In the genomic region with DNA sequence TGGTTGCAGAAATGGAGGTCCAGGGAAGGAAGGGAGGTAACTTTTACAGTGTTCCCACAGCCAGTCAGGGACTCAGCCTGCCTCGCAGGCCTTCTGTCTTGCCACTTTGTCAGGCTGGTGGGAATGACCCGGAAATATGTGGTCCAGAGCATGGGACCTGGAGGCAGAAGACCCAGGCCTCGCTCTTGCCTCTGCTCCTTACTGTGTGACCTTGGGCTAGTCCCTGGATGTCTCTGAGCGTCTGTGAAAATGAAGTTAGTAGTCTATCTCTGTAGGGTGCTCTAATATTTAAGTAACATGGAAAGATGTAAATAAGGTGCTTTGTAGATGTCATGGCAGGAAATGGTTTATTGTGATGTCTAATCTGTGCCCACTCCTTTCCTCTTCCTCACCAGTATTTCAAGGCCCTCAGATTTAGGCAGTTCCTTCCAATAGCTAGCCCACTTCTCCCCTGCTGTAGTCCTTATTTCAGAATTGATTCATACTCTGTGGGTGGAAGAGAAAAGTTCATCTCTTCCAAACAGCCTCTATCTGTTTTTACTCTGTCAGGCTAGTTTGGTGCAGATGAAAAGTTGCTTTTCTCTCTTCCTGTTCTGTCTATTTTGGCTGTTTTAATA, we compare ENCODE assay signal across 1 cellular context.
TF ChIP-seq lines count a peak whose summit lies in the region.

No MANE protein-coding gene starts in this region.

TF ChIP-seq in SK-N-SH treated with all-trans-retinoic acid at 6 μM for 48 hours, 23 proteins besides CTCF, POLR2A, EP300 and RAD21 (continued from another document):
- TF ChIP-seq, protein P1, sequence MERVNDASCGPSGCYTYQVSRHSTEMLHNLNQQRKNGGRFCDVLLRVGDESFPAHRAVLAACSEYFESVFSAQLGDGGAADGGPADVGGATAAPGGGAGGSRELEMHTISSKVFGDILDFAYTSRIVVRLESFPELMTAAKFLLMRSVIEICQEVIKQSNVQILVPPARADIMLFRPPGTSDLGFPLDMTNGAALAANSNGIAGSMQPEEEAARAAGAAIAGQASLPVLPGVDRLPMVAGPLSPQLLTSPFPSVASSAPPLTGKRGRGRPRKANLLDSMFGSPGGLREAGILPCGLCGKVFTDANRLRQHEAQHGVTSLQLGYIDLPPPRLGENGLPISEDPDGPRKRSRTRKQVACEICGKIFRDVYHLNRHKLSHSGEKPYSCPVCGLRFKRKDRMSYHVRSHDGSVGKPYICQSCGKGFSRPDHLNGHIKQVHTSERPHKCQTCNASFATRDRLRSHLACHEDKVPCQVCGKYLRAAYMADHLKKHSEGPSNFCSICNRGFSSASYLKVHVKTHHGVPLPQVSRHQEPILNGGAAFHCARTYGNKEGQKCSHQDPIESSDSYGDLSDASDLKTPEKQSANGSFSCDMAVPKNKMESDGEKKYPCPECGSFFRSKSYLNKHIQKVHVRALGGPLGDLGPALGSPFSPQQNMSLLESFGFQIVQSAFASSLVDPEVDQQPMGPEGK (CRISPR knock-in tag; IDR thresholded peaks at IDR 0.05; ENCODE audit: borderline replicate concordance), result no peak
- TF ChIP-seq OSR1 (CRISPR knock-in tag; IDR thresholded peaks at IDR 0.05) (no peak), ZC3H10 (CRISPR knock-in tag; IDR thresholded peaks at IDR 0.05) (no peak), ZFP30 (CRISPR knock-in tag; IDR thresholded peaks at IDR 0.05) (no peak), ARNTL (CRISPR knock-in tag; IDR thresholded peaks at IDR 0.05; ENCODE audit: borderline replicate concordance, low read depth) (no peak), ZNF8 (CRISPR knock-in tag; IDR thresholded peaks at IDR 0.05) (no peak), TCF4 (CRISPR knock-in tag; IDR thresholded peaks at IDR 0.05; ENCODE audit: borderline replicate concordance) (no peak), ISL1 (CRISPR knock-in tag; IDR thresholded peaks at IDR 0.05) (no peak), SNAI2 (CRISPR knock-in tag; IDR thresholded peaks at IDR 0.05) (no peak), RARB (CRISPR knock-in tag; IDR thresholded peaks at IDR 0.05) (no peak), TOX (CRISPR knock-in tag; IDR thresholded peaks at IDR 0.05; ENCODE audit: borderline replicate concordance) (no peak), BACH2 (CRISPR knock-in tag; IDR thresholded peaks at IDR 0.05; ENCODE audit: borderline replicate concordance) (no peak), CSDC2 (CRISPR knock-in tag; IDR thresholded peaks at IDR 0.05) (no peak)
- TF ChIP-seq, protein P2, sequence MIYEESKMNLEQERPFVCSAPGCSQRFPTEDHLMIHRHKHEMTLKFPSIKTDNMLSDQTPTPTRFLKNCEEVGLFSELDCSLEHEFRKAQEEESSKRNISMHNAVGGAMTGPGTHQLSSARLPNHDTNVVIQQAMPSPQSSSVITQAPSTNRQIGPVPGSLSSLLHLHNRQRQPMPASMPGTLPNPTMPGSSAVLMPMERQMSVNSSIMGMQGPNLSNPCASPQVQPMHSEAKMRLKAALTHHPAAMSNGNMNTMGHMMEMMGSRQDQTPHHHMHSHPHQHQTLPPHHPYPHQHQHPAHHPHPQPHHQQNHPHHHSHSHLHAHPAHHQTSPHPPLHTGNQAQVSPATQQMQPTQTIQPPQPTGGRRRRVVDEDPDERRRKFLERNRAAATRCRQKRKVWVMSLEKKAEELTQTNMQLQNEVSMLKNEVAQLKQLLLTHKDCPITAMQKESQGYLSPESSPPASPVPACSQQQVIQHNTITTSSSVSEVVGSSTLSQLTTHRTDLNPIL (CRISPR knock-in tag; IDR thresholded peaks at IDR 0.05; ENCODE audit: low read depth), result no peak
- TF ChIP-seq, protein P3, sequence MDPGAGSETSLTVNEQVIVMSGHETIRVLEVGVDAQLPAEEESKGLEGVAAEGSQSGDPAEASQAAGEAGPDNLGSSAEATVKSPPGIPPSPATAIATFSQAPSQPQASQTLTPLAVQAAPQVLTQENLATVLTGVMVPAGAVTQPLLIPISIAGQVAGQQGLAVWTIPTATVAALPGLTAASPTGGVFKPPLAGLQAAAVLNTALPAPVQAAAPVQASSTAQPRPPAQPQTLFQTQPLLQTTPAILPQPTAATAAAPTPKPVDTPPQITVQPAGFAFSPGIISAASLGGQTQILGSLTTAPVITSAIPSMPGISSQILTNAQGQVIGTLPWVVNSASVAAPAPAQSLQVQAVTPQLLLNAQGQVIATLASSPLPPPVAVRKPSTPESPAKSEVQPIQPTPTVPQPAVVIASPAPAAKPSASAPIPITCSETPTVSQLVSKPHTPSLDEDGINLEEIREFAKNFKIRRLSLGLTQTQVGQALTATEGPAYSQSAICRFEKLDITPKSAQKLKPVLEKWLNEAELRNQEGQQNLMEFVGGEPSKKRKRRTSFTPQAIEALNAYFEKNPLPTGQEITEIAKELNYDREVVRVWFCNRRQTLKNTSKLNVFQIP (CRISPR knock-in tag; IDR thresholded peaks at IDR 0.05; ENCODE audit: borderline replicate concordance, low read depth), result no peak
- TF ChIP-seq, protein P4, sequence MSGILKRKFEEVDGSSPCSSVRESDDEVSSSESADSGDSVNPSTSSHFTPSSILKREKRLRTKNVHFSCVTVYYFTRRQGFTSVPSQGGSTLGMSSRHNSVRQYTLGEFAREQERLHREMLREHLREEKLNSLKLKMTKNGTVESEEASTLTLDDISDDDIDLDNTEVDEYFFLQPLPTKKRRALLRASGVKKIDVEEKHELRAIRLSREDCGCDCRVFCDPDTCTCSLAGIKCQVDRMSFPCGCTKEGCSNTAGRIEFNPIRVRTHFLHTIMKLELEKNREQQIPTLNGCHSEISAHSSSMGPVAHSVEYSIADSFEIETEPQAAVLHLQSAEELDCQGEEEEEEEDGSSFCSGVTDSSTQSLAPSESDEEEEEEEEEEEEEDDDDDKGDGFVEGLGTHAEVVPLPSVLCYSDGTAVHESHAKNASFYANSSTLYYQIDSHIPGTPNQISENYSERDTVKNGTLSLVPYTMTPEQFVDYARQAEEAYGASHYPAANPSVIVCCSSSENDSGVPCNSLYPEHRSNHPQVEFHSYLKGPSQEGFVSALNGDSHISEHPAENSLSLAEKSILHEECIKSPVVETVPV (CRISPR knock-in tag; IDR thresholded peaks at IDR 0.05), result no peak
- TF ChIP-seq, protein P5, sequence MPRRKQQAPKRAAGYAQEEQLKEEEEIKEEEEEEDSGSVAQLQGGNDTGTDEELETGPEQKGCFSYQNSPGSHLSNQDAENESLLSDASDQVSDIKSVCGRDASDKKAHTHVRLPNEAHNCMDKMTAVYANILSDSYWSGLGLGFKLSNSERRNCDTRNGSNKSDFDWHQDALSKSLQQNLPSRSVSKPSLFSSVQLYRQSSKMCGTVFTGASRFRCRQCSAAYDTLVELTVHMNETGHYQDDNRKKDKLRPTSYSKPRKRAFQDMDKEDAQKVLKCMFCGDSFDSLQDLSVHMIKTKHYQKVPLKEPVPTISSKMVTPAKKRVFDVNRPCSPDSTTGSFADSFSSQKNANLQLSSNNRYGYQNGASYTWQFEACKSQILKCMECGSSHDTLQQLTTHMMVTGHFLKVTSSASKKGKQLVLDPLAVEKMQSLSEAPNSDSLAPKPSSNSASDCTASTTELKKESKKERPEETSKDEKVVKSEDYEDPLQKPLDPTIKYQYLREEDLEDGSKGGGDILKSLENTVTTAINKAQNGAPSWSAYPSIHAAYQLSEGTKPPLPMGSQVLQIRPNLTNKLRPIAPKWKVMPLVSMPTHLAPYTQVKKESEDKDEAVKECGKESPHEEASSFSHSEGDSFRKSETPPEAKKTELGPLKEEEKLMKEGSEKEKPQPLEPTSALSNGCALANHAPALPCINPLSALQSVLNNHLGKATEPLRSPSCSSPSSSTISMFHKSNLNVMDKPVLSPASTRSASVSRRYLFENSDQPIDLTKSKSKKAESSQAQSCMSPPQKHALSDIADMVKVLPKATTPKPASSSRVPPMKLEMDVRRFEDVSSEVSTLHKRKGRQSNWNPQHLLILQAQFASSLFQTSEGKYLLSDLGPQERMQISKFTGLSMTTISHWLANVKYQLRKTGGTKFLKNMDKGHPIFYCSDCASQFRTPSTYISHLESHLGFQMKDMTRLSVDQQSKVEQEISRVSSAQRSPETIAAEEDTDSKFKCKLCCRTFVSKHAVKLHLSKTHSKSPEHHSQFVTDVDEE (CRISPR knock-in tag; IDR thresholded peaks at IDR 0.05), result no peak
